ENCODE assay signal across 26 cellular contexts in genomic region chr3:119652306-119653033, GRCh38. TPM values are rescaled to one million over a fixed set of nuclear protein-coding genes. Genes with fewer than 3 reads are reported as not detected.
DNase-seq lines count a peak whose midpoint lies in the region; ATAC-seq and TF ChIP-seq lines count a peak whose summit lies in the region.
"Had no signal": no experiment of that assay in that cellular context is flagged by ENCODE, and none has a peak within 500 bp of the region (broad histone marks: within the 10 kb centered on the region; RNA-seq: fewer than 3 reads in every experiment).

No MANE protein-coding gene starts in this region.

- no peaks in the 10 kb centered on the region for H3K9me2 ChIP-seq in hepatocyte (replicated peaks; ENCODE audit: insufficient read depth)

- ATAC-seq in left colon (peak; percentile 20), sciatic nerve (peak; percentile 22), HG02642 (IDR thresholded peaks at IDR 0.05; ENCODE audit: poor library complexity, unreplicated experiment) (no peak), T-helper 17 cell (no peak)
- ATAC-seq: A549; natural killer cell treated with Interleukin-12 subunit alpha and Interleukin-12 subunit beta and Interleukin-15 and Interleukin-18, amount 100 ng/mL, for 72 hours; WTC11 had no signal

- peak; percentile 47 for DNase-seq in activated CD4-positive, alpha-beta T cell treated with anti-CD3 and anti-CD28 coated beads, Interleukin-2, amount 10 ng/mL, durations not matched to agents 24 days and 14 days
- DNase-seq in activated CD4-positive, alpha-beta T cell treated with anti-CD3 and anti-CD28 coated beads for 1 hour: no peak
- DNase-seq in left colon: no peak
- DNase-seq in sciatic nerve (ENCODE audit: low spot score): no peak
- DNase-seq in vagina (ENCODE audit: extremely low spot score in 2 of 2): no peak
- DNase-seq in hepatocyte (ENCODE audit: low spot score): no peak
- DNase-seq in T-helper 17 cell: no peak
- DNase-seq: activated CD4-positive, alpha-beta memory T cell treated with anti-CD3 and anti-CD28 coated beads, Interleukin-2, amount 10 ng/mL, durations not matched to agents 7 days and 5 days; activated naive CD4-positive, alpha-beta T cell treated with anti-CD3 and anti-CD28 coated beads, Interleukin-2, amount 10 ng/mL, durations not matched to agents 7 days and 5 days; activated T-cell treated with anti-CD3 and anti-CD28 coated beads, Interleukin-2, amount 50 U/mL, for 24 hours; anterior cingulate cortex; cerebellar nuclear complex; effector CD8-positive, alpha-beta T cell; glutamatergic neuron; HCEC 1CT; NCI-H1436; OCI-M1; stimulated activated CD4-positive, alpha-beta T cell treated with anti-CD3 and anti-CD28 coated beads, Interleukin-12 subunit alpha, Interleukin-12 subunit beta, amount 100 ng/mL, for 4 hours; transverse colon had no signal

- no peaks in the 10 kb centered on the region for H3K9me3 Mint-ChIP-seq in activated CD4-positive, alpha-beta T cell treated with anti-CD3 and anti-CD28 coated beads, Interleukin-2, amount 10 ng/mL, durations not matched to agents 24 days and 14 days
- H3K9me3 Mint-ChIP-seq: activated CD4-positive, alpha-beta memory T cell treated with anti-CD3 and anti-CD28 coated beads, Interleukin-2, amount 10 ng/mL, durations not matched to agents 7 days and 5 days; activated naive CD4-positive, alpha-beta T cell treated with anti-CD3 and anti-CD28 coated beads, Interleukin-2, amount 10 ng/mL, durations not matched to agents 7 days and 5 days; activated T-cell treated with anti-CD3 and anti-CD28 coated beads, Interleukin-2, amount 50 U/mL, for 24 hours; memory B cell; natural killer cell treated with Interleukin-12 subunit alpha and Interleukin-12 subunit beta and Interleukin-15 and Interleukin-18, amount 100 ng/mL, for 72 hours; WTC11 had no signal

- no peak for TF ChIP-seq CTCF in vagina (IDR thresholded peaks at IDR 0.05)
- TF ChIP-seq CTCF in hepatocyte (IDR thresholded peaks at IDR 0.05; ENCODE audit: poor library complexity): no peak

- H3K79me2 ChIP-seq in hepatocyte: no peaks in the 10 kb centered on the region

- H3K27ac Mint-ChIP-seq in activated CD4-positive, alpha-beta T cell treated with anti-CD3 and anti-CD28 coated beads, Interleukin-2, amount 10 ng/mL, durations not matched to agents 24 days and 14 days: no peak overlapping the region
- H3K27ac Mint-ChIP-seq in T-helper 17 cell: no peak overlapping the region
- H3K27ac Mint-ChIP-seq: activated CD4-positive, alpha-beta memory T cell treated with anti-CD3 and anti-CD28 coated beads, Interleukin-2, amount 10 ng/mL, durations not matched to agents 7 days and 5 days; activated naive CD4-positive, alpha-beta T cell treated with anti-CD3 and anti-CD28 coated beads, Interleukin-2, amount 10 ng/mL, durations not matched to agents 7 days and 5 days; activated T-cell treated with anti-CD3 and anti-CD28 coated beads, Interleukin-2, amount 50 U/mL, for 24 hours; memory B cell; natural killer cell treated with Interleukin-12 subunit alpha and Interleukin-12 subunit beta and Interleukin-15 and Interleukin-18, amount 100 ng/mL, for 72 hours; WTC11 had no signal

- H2AFZ ChIP-seq in hepatocyte: no peak overlapping the region

- H3K4me1 Mint-ChIP-seq in activated CD4-positive, alpha-beta T cell treated with anti-CD3 and anti-CD28 coated beads, Interleukin-2, amount 10 ng/mL, durations not matched to agents 24 days and 14 days: peaks cover 3% of the 10 kb centered on the region
- H3K4me1 Mint-ChIP-seq in T-helper 17 cell: peaks cover 8% of the 10 kb centered on the region

- no peak overlapping the region for H3K4me2 ChIP-seq in hepatocyte
- H3K4me2 ChIP-seq: A549 had no signal

- no peak for TF ChIP-seq POLR2A in vagina (IDR thresholded peaks at IDR 0.05)

- H3K36me3 Mint-ChIP-seq in activated CD4-positive, alpha-beta T cell treated with anti-CD3 and anti-CD28 coated beads, Interleukin-2, amount 10 ng/mL, durations not matched to agents 24 days and 14 days (ENCODE audit: low read depth): no peaks in the 10 kb centered on the region
- H3K36me3 Mint-ChIP-seq in T-helper 17 cell (ENCODE audit: low read depth): peaks cover 24% of the 10 kb centered on the region
- H3K36me3 Mint-ChIP-seq: activated naive CD4-positive, alpha-beta T cell treated with anti-CD3 and anti-CD28 coated beads, Interleukin-2, amount 10 ng/mL, durations not matched to agents 7 days and 5 days; natural killer cell treated with Interleukin-12 subunit alpha and Interleukin-12 subunit beta and Interleukin-15 and Interleukin-18, amount 100 ng/mL, for 72 hours; WTC11 had no signal

- H3K4me3 ChIP-seq in vagina: no peak overlapping the region
- H3K4me3 ChIP-seq in hepatocyte: no peak overlapping the region
- H3K4me3 ChIP-seq: A549; BLaER1 treated with 17β-estradiol and CSF1 and Interleukin-3, amounts not matched to agents 10 nM and 100 nM; transverse colon had no signal

- no peaks in the 10 kb centered on the region for H4K20me1 ChIP-seq in hepatocyte (ENCODE audit: insufficient read depth, poor library complexity, severe bottlenecking)
- H4K20me1 ChIP-seq: BLaER1 treated with 17β-estradiol and CSF1 and Interleukin-3, amounts not matched to agents 10 nM and 100 nM had no signal

- H3K27ac ChIP-seq in vagina: peak overlapping the region; percentile 15
- no peak overlapping the region for H3K27ac ChIP-seq in hepatocyte
- H3K27ac ChIP-seq: A549; BLaER1 treated with 17β-estradiol and CSF1 and Interleukin-3, amounts not matched to agents 10 nM and 100 nM had no signal

- H3K27me3 ChIP-seq in vagina: no peaks in the 10 kb centered on the region
- H3K27me3 ChIP-seq in hepatocyte: no peaks in the 10 kb centered on the region
- H3K27me3 ChIP-seq: BLaER1 treated with 17β-estradiol and CSF1 and Interleukin-3, amounts not matched to agents 10 nM and 100 nM; transverse colon had no signal

- no peaks in the 10 kb centered on the region for H3K27me3 Mint-ChIP-seq in activated CD4-positive, alpha-beta T cell treated with anti-CD3 and anti-CD28 coated beads, Interleukin-2, amount 10 ng/mL, durations not matched to agents 24 days and 14 days
- H3K27me3 Mint-ChIP-seq in T-helper 17 cell: no peaks in the 10 kb centered on the region
- H3K27me3 Mint-ChIP-seq: activated CD4-positive, alpha-beta memory T cell treated with anti-CD3 and anti-CD28 coated beads, Interleukin-2, amount 10 ng/mL, durations not matched to agents 7 days and 5 days; activated naive CD4-positive, alpha-beta T cell treated with anti-CD3 and anti-CD28 coated beads, Interleukin-2, amount 10 ng/mL, durations not matched to agents 7 days and 5 days; activated T-cell treated with anti-CD3 and anti-CD28 coated beads, Interleukin-2, amount 50 U/mL, for 24 hours; memory B cell; natural killer cell treated with Interleukin-12 subunit alpha and Interleukin-12 subunit beta and Interleukin-15 and Interleukin-18, amount 100 ng/mL, for 72 hours had no signal

- H3K9me3 ChIP-seq in vagina (no peaks in the 10 kb centered on the region), hepatocyte (ENCODE audit: low read depth) (no peaks in the 10 kb centered on the region), T-helper 17 cell (ENCODE audit: control insufficient read depth, low read length, poor library complexity, severe bottlenecking) (no peaks in the 10 kb centered on the region)
- H3K9me3 ChIP-seq: A549; BLaER1 treated with 17β-estradiol and CSF1 and Interleukin-3, amounts not matched to agents 10 nM and 100 nM; transverse colon had no signal

- H3K36me3 ChIP-seq in vagina: no peaks in the 10 kb centered on the region
- H3K36me3 ChIP-seq in hepatocyte (replicated peaks; ENCODE audit: insufficient read depth, low read depth): no peaks in the 10 kb centered on the region
- H3K36me3 ChIP-seq: BLaER1 treated with 17β-estradiol and CSF1 and Interleukin-3, amounts not matched to agents 10 nM and 100 nM; transverse colon had no signal

- WGBS in hepatocyte (ENCODE audit: low lambda C conversion rate, missing lambda C conversion rate): 89% methylated on average over 7 of the region's 7 CpGs

- no peak overlapping the region for H3K4me3 Mint-ChIP-seq in activated CD4-positive, alpha-beta T cell treated with anti-CD3 and anti-CD28 coated beads, Interleukin-2, amount 10 ng/mL, durations not matched to agents 24 days and 14 days
- H3K4me3 Mint-ChIP-seq in T-helper 17 cell: no peak overlapping the region
- H3K4me3 Mint-ChIP-seq: activated CD4-positive, alpha-beta memory T cell treated with anti-CD3 and anti-CD28 coated beads, Interleukin-2, amount 10 ng/mL, durations not matched to agents 7 days and 5 days; activated naive CD4-positive, alpha-beta T cell treated with anti-CD3 and anti-CD28 coated beads, Interleukin-2, amount 10 ng/mL, durations not matched to agents 7 days and 5 days; activated T-cell treated with anti-CD3 and anti-CD28 coated beads, Interleukin-2, amount 50 U/mL, for 24 hours; memory B cell; natural killer cell treated with Interleukin-12 subunit alpha and Interleukin-12 subunit beta and Interleukin-15 and Interleukin-18, amount 100 ng/mL, for 72 hours; WTC11 had no signal

- H3K4me1 ChIP-seq in vagina: peaks cover 16% of the 10 kb centered on the region
- H3K4me1 ChIP-seq in hepatocyte (ENCODE audit: insufficient read depth): no peaks in the 10 kb centered on the region
- H3K4me1 ChIP-seq: A549 had no signal

- intact Hi-C loops in activated CD4-positive, alpha-beta T cell treated with anti-CD3 and anti-CD28 coated beads, Interleukin-2, amount 10 ng/mL, durations not matched to agents 24 days and 14 days (cut with micrococcal nuclease): no loop called here
- intact Hi-C loops in left colon (cut with DNase I, micrococcal nuclease): no loop called here
- intact Hi-C loops in sciatic nerve (cut with DNase I): no loop called here
- intact Hi-C loops in vagina (cut with DNase I): no loop called here

RNA-seq across cellular contexts. Expression of gene POPDC2, which starts 7.9 kb away (rescaled TPM):
- total RNA-seq in activated CD4-positive, alpha-beta T cell treated with anti-CD3 and anti-CD28 coated beads, Interleukin-2, amount 10 ng/mL, durations not matched to agents 24 days and 14 days: 0.63 and 0.66 TPM in 2 replicates
- total RNA-seq in left colon (10 to 100 TPM in 1 of 2 donors, 1 to 10 TPM in 1; 1.1 to 13.9 TPM), sciatic nerve (4.9 TPM), vagina (3.4 TPM), hepatocyte (2.7 and 3.9 TPM in 2 replicates), T-helper 17 cell (1 to 10 TPM; 4.2 to 4.3 TPM)
- 1.2 and 1.6 TPM in 2 replicates for polyA plus RNA-seq in hepatocyte

RNA-seq across cellular contexts. Expression of gene COX17, which starts 24.7 kb away (rescaled TPM):
- total RNA-seq in activated CD4-positive, alpha-beta T cell treated with anti-CD3 and anti-CD28 coated beads, Interleukin-2, amount 10 ng/mL, durations not matched to agents 24 days and 14 days: 61.0 and 70.0 TPM in 2 replicates
- total RNA-seq in left colon: 10 to 100 TPM; 46.0 to 56.8 TPM
- total RNA-seq in sciatic nerve: 38.8 TPM
- total RNA-seq in vagina: 27.3 TPM
- total RNA-seq in hepatocyte: 27.0 and 28.3 TPM in 2 replicates
- polyA plus RNA-seq in hepatocyte: 80.7 and 87.2 TPM in 2 replicates
- 10 to 100 TPM; 26.8 to 28.9 TPM for total RNA-seq in T-helper 17 cell

RNA-seq across cellular contexts. Expression of gene CFAP91, which starts 50.4 kb away (rescaled TPM):
- 0.26 TPM in 1 of 2 replicates, not detected in the other for total RNA-seq in activated CD4-positive, alpha-beta T cell treated with anti-CD3 and anti-CD28 coated beads, Interleukin-2, amount 10 ng/mL, durations not matched to agents 24 days and 14 days
- total RNA-seq in left colon (1 to 10 TPM in 1 of 2 donors, under 1 TPM in 1; 0.52 to 1.3 TPM), sciatic nerve (17.3 TPM), vagina (4.2 TPM), hepatocyte (1.4 and 2.3 TPM in 2 replicates), T-helper 17 cell (1 to 10 TPM in 1 of 2 donors, under 1 TPM in 1; 0.63 to 2.7 TPM)
- 0.77 TPM in 1 of 2 replicates, not detected in the other for polyA plus RNA-seq in hepatocyte
- total RNA-seq: activated CD4-positive, alpha-beta memory T cell treated with anti-CD3 and anti-CD28 coated beads, Interleukin-2, amount 10 ng/mL, durations not matched to agents 7 days and 5 days; MCF 10A; natural killer cell treated with Interleukin-12 subunit alpha and Interleukin-12 subunit beta and Interleukin-15 and Interleukin-18, amount 100 ng/mL, for 72 hours had no signal

RNA-seq across cellular contexts. Expression of gene PLA1A, which starts 54.8 kb away (rescaled TPM):
- total RNA-seq in activated CD4-positive, alpha-beta T cell treated with anti-CD3 and anti-CD28 coated beads, Interleukin-2, amount 10 ng/mL, durations not matched to agents 24 days and 14 days: 0.26 and 0.31 TPM in 2 replicates
- total RNA-seq in left colon (1 to 10 TPM; 1.3 to 1.9 TPM), sciatic nerve (0.76 TPM), vagina (1.7 TPM), hepatocyte (2.6 TPM in 2 replicates), T-helper 17 cell (under 1 TPM in 1 of 2 donors, not detected in 1; 0.45 TPM)
- polyA plus RNA-seq in hepatocyte: 2.9 and 3.3 TPM in 2 replicates
- total RNA-seq: MCF 10A, WTC11 had no signal

Comparison
In these comparisons a context has a peak if more than half of its experiments do, and no peak if none do; other contexts are left out.
1. ATAC-seq: peak in left colon (single experiment) and sciatic nerve (single experiment); none in HG02642 (single experiment) and T-helper 17 cell (single experiment).